ENCODE assay signal across 18 cellular contexts in the genomic region with DNA sequence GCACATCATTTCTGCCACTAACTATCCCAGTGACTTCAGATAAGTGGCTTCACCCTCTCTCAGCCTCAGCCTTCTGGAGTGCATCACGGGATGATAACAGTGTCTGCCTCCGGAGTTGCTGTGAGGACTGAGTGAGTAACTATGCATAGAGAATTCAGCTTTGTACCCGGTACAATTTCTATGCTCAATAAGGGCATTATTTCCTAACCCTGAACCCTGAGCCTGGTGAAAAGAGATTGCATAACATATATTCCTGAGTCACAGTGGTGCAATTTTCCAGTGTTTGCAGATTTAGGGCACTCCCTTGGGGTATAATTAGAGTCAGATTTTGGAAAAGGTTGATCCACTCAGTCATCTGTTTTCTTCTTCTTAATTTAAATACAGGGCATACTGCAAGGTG.
DNase-seq lines count a peak whose midpoint lies in the region; ATAC-seq and TF ChIP-seq lines count a peak whose summit lies in the region.
"Had no signal": no experiment of that assay in that cellular context is flagged by ENCODE, and none has a peak within 500 bp of the region (broad histone marks: within the 10 kb centered on the region; RNA-seq: fewer than 3 reads in every experiment).

No MANE protein-coding gene starts in this region.

- dilution Hi-C loops in IMR-90 (cut with HindIII; ENCODE audit: low sequenced_read_pairs, unreplicated experiment), result no loop called here

- H3K4ac ChIP-seq in IMR-90 (ENCODE audit: low read depth, low read length), result no peak overlapping the region
- H3K4ac ChIP-seq in H9 (ENCODE audit: low read depth, low read length), result no peak overlapping the region

- H4K5ac ChIP-seq in IMR-90 (ENCODE audit: low read depth, low read length) (no peak overlapping the region), H9 (ENCODE audit: insufficient read length, low read depth, low read length) (no peak overlapping the region)

- no peak overlapping the region for H3K4me2 ChIP-seq in IMR-90 (ENCODE audit: low read depth, low read length)
- no peak overlapping the region for H3K4me2 ChIP-seq in hepatocyte
- no peak overlapping the region for H3K4me2 ChIP-seq in H9 (ENCODE audit: insufficient read depth, insufficient read length, low read length)

- no peak overlapping the region for H2AK5ac ChIP-seq in IMR-90 (ENCODE audit: low read depth, low read length)
- H2AK5ac ChIP-seq in H9 (ENCODE audit: insufficient read length, low read length), result no peak overlapping the region

- H2BK12ac ChIP-seq in H9 (ENCODE audit: insufficient read length, low read depth, low read length), result no peak overlapping the region

- CTCF ChIA-PET in IMR-90 (lab: Yijun Ruan, JAX), result no interaction called here

- H3K56ac ChIP-seq in IMR-90 (ENCODE audit: extremely low read depth, insufficient read depth, low read length), result no peak overlapping the region
- H3K56ac ChIP-seq in H9 (ENCODE audit: insufficient read length, low read depth, low read length), result no peak overlapping the region

- no peak overlapping the region for H3K18ac ChIP-seq in IMR-90 (ENCODE audit: low read depth, low read length)
- no peak overlapping the region for H3K18ac ChIP-seq in H9 (ENCODE audit: insufficient read length, low read depth, low read length)

- no peak for TF ChIP-seq POLR2A in IMR-90 (IDR thresholded peaks at IDR 0.05; ENCODE audit: low read depth, low read length)

- no TSS peak for BruUV-seq in IMR-90 (replicated peaks; lab: Mats Ljungman, UMichigan)

- in situ Hi-C loops in IMR-90 (cut with MboI; ENCODE audit: low sequenced_read_pairs), result no loop called here

- H2BK120ac ChIP-seq in IMR-90 (ENCODE audit: low read depth, low read length) (no peak overlapping the region), H9 (ENCODE audit: low read depth, low read length, poor library complexity, severe bottlenecking) (no peak overlapping the region)

- H3K9me3 ChIP-seq in IMR-90 (ENCODE audit: control insufficient read depth, insufficient read depth, low read length) (no peaks in the 10 kb centered on the region), adipocyte (ENCODE audit: control insufficient read depth, low read length) (no peaks in the 10 kb centered on the region), hepatocyte (ENCODE audit: low read depth) (no peaks in the 10 kb centered on the region), H9 (ENCODE audit: control insufficient read depth, low read depth, low read length) (no peaks in the 10 kb centered on the region)

- H3T11ph ChIP-seq in H9 (ENCODE audit: low read length), result no peak overlapping the region

- intact Hi-C loops in IMR-90 (cut with micrococcal nuclease), result no loop called here

- H3K23me2 ChIP-seq in H9 (ENCODE audit: insufficient read length, low read depth, low read length, poor library complexity, severe bottlenecking), result no peaks in the 10 kb centered on the region

- no peak overlapping the region for H3K27ac Mint-ChIP-seq in H9
- H3K27ac Mint-ChIP-seq: activated T-helper 17 cell treated with anti-CD3 and anti-CD28 coated beads, Interleukin-2, amount 50 U/mL, for 72 hours; endodermal cell had no signal

- no peak overlapping the region for H3K23ac ChIP-seq in IMR-90 (ENCODE audit: low read depth, low read length)
- no peak overlapping the region for H3K23ac ChIP-seq in H9 (ENCODE audit: insufficient read length, low read depth, low read length)

- H2AFZ ChIP-seq in IMR-90 (replicated peaks; ENCODE audit: low read length, poor library complexity) (no peak overlapping the region), hepatocyte (no peak overlapping the region), H9 (ENCODE audit: low read length) (no peak overlapping the region)

- H4K8ac ChIP-seq in IMR-90 (ENCODE audit: low read depth in 2 of 2, low read length in 2 of 2) (no peak overlapping the region), H9 (replicated peaks; ENCODE audit: insufficient read length, low read depth, low read length) (no peak overlapping the region)

- H3K14ac ChIP-seq in IMR-90 (replicated peaks; ENCODE audit: low read depth, low read length) (no peak overlapping the region), H9 (ENCODE audit: insufficient read depth, low read length) (no peak overlapping the region)

- H3K36me3 ChIP-seq in IMR-90 (ENCODE audit: control insufficient read depth, insufficient read depth, low read length) (no peaks in the 10 kb centered on the region), adipocyte (ENCODE audit: control insufficient read depth, insufficient read depth, low read length, severe bottlenecking) (no peaks in the 10 kb centered on the region), hepatocyte (replicated peaks; ENCODE audit: insufficient read depth, low read depth) (no peaks in the 10 kb centered on the region)

- peaks cover 3 to 6% of the 10 kb centered on the region in 2 experiments; a peak in 3 of 5 replicates for H3K9me3 Mint-ChIP-seq in H9

- H4K91ac ChIP-seq in IMR-90 (ENCODE audit: insufficient read depth, low read depth, low read length) (no peak overlapping the region), H9 (ENCODE audit: insufficient read length, low read depth, low read length) (no peak overlapping the region)

- H3K27me3 ChIP-seq in IMR-90 (ENCODE audit: control insufficient read depth, insufficient read depth, low read length) (no peaks in the 10 kb centered on the region), adipocyte (replicated peaks; ENCODE audit: control insufficient read depth, insufficient read depth, low read length) (peaks cover 17% of the 10 kb centered on the region), hepatocyte (peaks cover 3% of the 10 kb centered on the region), H9 (ENCODE audit: insufficient read depth, low read length) (peaks cover under 1% of the 10 kb centered on the region; the same call in 1 of the 2 replicates)

- H2BK5ac ChIP-seq in IMR-90 (ENCODE audit: low read depth, low read length, poor library complexity, severe bottlenecking) (no peak overlapping the region), H9 (ENCODE audit: insufficient read length, low read length) (no peak overlapping the region)

- no peak overlapping the region for H3K4me3 Mint-ChIP-seq in H9
- H3K4me3 Mint-ChIP-seq: activated T-helper 17 cell treated with anti-CD3 and anti-CD28 coated beads, Interleukin-2, amount 50 U/mL, for 72 hours; endodermal cell had no signal

- peaks cover 75% of the 10 kb centered on the region for H3K27me3 Mint-ChIP-seq in H9 (ENCODE audit: low read depth)

- no peaks in the 10 kb centered on the region for H3K9me2 ChIP-seq in hepatocyte (replicated peaks; ENCODE audit: insufficient read depth)

- no peak overlapping the region for H3K4me3 ChIP-seq in IMR-90 (ENCODE audit: insufficient read depth, low read depth, low read length)
- no peak overlapping the region for H3K4me3 ChIP-seq in adipocyte (ENCODE audit: low read length)
- no peak overlapping the region for H3K4me3 ChIP-seq in hepatocyte

- ATAC-seq in IMR-90 (ENCODE audit: low read depth) (no peak), HG03571 (IDR thresholded peaks at IDR 0.05; ENCODE audit: unreplicated experiment) (no peak)
- ATAC-seq: activated T-helper 17 cell treated with anti-CD3 and anti-CD28 coated beads, Interleukin-2, amount 50 U/mL, for 72 hours; sciatic nerve had no signal

- H3K27ac ChIP-seq in IMR-90 (ENCODE audit: insufficient read depth, low read length) (no peak overlapping the region), hepatocyte (no peak overlapping the region), H9 (ENCODE audit: insufficient read length, low read depth, low read length) (no peak overlapping the region)
- H3K27ac ChIP-seq: VCaP had no signal

- POLR2A ChIA-PET in IMR-90 (lab: Charles Lee; ENCODE audit: unreplicated experiment), result no interaction called here

- no peak for TF ChIP-seq RAD21 in IMR-90 (IDR thresholded peaks at IDR 0.05; ENCODE audit: low read length)

- H2BK20ac ChIP-seq in IMR-90 (ENCODE audit: low read depth, low read length) (no peak overlapping the region), H9 (ENCODE audit: low read depth, low read length, poor library complexity, severe bottlenecking) (no peak overlapping the region)

- H3K79me1 ChIP-seq in IMR-90 (ENCODE audit: low read depth in 1 of 2, low read length in 2 of 2) (no peaks in the 10 kb centered on the region), H9 (ENCODE audit: insufficient read depth, low read depth, low read length, poor library complexity, severe bottlenecking) (no peaks in the 10 kb centered on the region)

- H3K79me2 ChIP-seq in hepatocyte (no peaks in the 10 kb centered on the region), H9 (ENCODE audit: insufficient read depth, low read length) (no peaks in the 10 kb centered on the region)

- H3K36me3 Mint-ChIP-seq in H9 (ENCODE audit: insufficient read depth in 1 of 3, low read depth in 3 of 3), result peaks cover 0 to 6% (median 5%) of the 10 kb centered on the region in 3 experiments; a peak in 4 of 7 replicates

- H2BK15ac ChIP-seq in IMR-90 (ENCODE audit: low read depth, low read length), result no peak overlapping the region
- H2BK15ac ChIP-seq in H9 (ENCODE audit: low read depth, low read length), result no peak overlapping the region

- peak; percentile 19 for DNase-seq in AG08395 (ENCODE audit: low spot score)
- DNase-seq in IMR-90, result no peak
- peak; percentile 76 for DNase-seq in adipocyte (ENCODE audit: low read depth)
- DNase-seq in hepatocyte (ENCODE audit: low spot score), result peak; percentile 6
- no peak for DNase-seq in H9
- no peak for DNase-seq in AG08396 (ENCODE audit: low spot score)
- DNase-seq in activated CD8-positive, alpha-beta memory T cell treated with anti-CD3 and anti-CD28 coated beads, Interleukin-2, amount 50 U/mL, for 4 hours, result no peak
- DNase-seq: cerebellar nuclear complex; endodermal cell; GDM1; NCI-H2029; NCI-H510A; stimulated activated CD4-positive, alpha-beta T cell treated with anti-CD3 and anti-CD28 coated beads, Interleukin-2, amount 100 ng/mL, for 24 hours; SW 1271 had no signal

- H3K9ac ChIP-seq in IMR-90 (ENCODE audit: low read depth, low read length) (no peak overlapping the region), adipocyte (ENCODE audit: low read length) (no peak overlapping the region), H9 (ENCODE audit: extremely low read depth, insufficient read length, low read length) (no peak overlapping the region)

- no peak overlapping the region for H2AK9ac ChIP-seq in IMR-90 (replicated peaks; ENCODE audit: low read depth, low read length, poor library complexity)

- peaks cover 39 to 43% of the 10 kb centered on the region in 2 experiments for H3K4me1 Mint-ChIP-seq in H9
- H3K4me1 Mint-ChIP-seq: activated T-helper 17 cell treated with anti-CD3 and anti-CD28 coated beads, Interleukin-2, amount 50 U/mL, for 72 hours; endodermal cell had no signal

- TF ChIP-seq CTCF in IMR-90 (conservative IDR thresholded peaks at IDR 0.05; ENCODE audit: low read depth, low read length), result no peak
- no peak for TF ChIP-seq CTCF in hepatocyte (IDR thresholded peaks at IDR 0.05; ENCODE audit: poor library complexity)
- TF ChIP-seq CTCF in H9 (conservative IDR thresholded peaks at IDR 0.05), result no peak

- WGBS in IMR-90 (ENCODE audit: extremely low coverage in 2 of 2, insufficient read length in 1 of 2), 2 experiments, result no CpG with 5 or more reads among the region's 3 CpGs
- WGBS in hepatocyte (ENCODE audit: low lambda C conversion rate, missing lambda C conversion rate), result 45% methylated on average over 3 of the region's 3 CpGs
- no CpG with 5 or more reads among the region's 3 CpGs for WGBS in H9 (ENCODE audit: extremely low coverage, insufficient read length, low lambda C conversion rate)

- H4K20me1 ChIP-seq in IMR-90 (ENCODE audit: insufficient read depth, low read length) (no peaks in the 10 kb centered on the region), hepatocyte (ENCODE audit: insufficient read depth, poor library complexity, severe bottlenecking) (no peaks in the 10 kb centered on the region), H9 (ENCODE audit: control insufficient read depth, insufficient read depth, insufficient read length) (no peaks in the 10 kb centered on the region)

- H3K4me1 ChIP-seq in IMR-90 (ENCODE audit: control insufficient read depth, insufficient read depth, low read length) (no peaks in the 10 kb centered on the region), adipocyte (ENCODE audit: control insufficient read depth, insufficient read depth, low read length) (peaks cover 10% of the 10 kb centered on the region), hepatocyte (ENCODE audit: insufficient read depth) (no peaks in the 10 kb centered on the region), H9 (ENCODE audit: insufficient read depth, low read length) (no peaks in the 10 kb centered on the region; the same call in 1 of the 2 replicates)

- no peaks in the 10 kb centered on the region for H3K9me1 ChIP-seq in IMR-90 (ENCODE audit: insufficient read depth, low read length)

Comparison
In these comparisons a context has a peak if more than half of its experiments do, and no peak if none do; other contexts are left out.
1. DNase-seq: peak in AG08395 (single experiment), adipocyte (single experiment) and hepatocyte (single experiment); none in IMR-90 (single experiment), H9 (single experiment), AG08396 (single experiment) and activated CD8-positive, alpha-beta memory T cell treated with anti-CD3 and anti-CD28 coated beads, Interleukin-2, amount 50 U/mL, for 4 hours (single experiment).